1 cellular context compared by ENCODE assay signal in the genomic region with DNA sequence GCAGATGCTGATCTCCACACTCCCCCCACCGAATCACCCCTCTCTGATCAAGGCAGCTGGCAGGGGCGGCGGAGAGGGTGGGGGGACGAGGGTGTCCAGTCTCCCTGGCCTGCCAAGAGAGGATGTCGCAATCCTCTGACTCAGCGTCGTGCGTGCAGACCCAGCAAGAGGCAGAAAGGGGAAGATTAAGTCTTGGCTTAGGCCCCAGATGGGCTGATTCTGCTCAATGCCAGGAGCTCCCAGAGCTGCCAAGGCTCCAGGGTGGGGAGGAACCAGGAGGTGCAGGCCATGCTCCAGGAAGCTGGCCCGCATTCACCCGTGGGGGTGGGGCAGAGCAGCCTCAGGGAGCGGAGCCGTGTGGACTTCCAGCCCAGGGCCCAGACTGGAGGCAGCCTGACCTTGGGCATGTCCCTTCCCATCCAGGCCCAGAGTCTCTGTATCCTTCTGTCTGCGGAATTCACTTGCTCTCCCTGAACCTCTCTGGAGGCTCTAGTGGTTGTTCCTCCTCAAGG.
A peak's percentile ranks its signal among the peaks of the same experiment; 100 is the strongest.
TF ChIP-seq lines count a peak whose summit lies in the region.

No MANE protein-coding gene starts in this region.

TF ChIP-seq in K562, 482 proteins besides CTCF, POLR2A, EP300 and RAD21 (continued from another document and continues in another):
- TF ChIP-seq, protein P1, sequence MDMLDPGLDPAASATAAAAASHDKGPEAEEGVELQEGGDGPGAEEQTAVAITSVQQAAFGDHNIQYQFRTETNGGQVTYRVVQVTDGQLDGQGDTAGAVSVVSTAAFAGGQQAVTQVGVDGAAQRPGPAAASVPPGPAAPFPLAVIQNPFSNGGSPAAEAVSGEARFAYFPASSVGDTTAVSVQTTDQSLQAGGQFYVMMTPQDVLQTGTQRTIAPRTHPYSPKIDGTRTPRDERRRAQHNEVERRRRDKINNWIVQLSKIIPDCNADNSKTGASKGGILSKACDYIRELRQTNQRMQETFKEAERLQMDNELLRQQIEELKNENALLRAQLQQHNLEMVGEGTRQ (CRISPR knock-in tag; IDR thresholded peaks at IDR 0.05): no peak
- TF ChIP-seq NCOA4 (IDR thresholded peaks at IDR 0.05; ENCODE audit: partially characterized antibody) (no peak), POLR2B (IDR thresholded peaks at IDR 0.05; ENCODE audit: low read depth, partially characterized antibody) (no peak), MAFK (IDR thresholded peaks at IDR 0.05; ENCODE audit: low read length) (peak; percentile 63), EWSR1 (IDR thresholded peaks at IDR 0.05; ENCODE audit: borderline replicate concordance, low read depth, partially characterized antibody) (no peak), NFRKB (IDR thresholded peaks at IDR 0.05; ENCODE audit: low read depth) (no peak; the same call in 1 of the 2 replicates), TAF1 (IDR thresholded peaks at IDR 0.05; ENCODE audit: control insufficient read depth, extremely low read depth, insufficient read depth, low read length, severe bottlenecking) (peak; percentile 18), ZNF146 (CRISPR knock-in tag; IDR thresholded peaks at IDR 0.05; ENCODE audit: unreplicated experiment) (no peak), LEF1 (IDR thresholded peaks at IDR 0.05) (no peak), ERF (CRISPR knock-in tag; IDR thresholded peaks at IDR 0.05) (0 out of 2 replicates have a peak, but pooled peaks have one; percentile 21), HDAC1 (IDR thresholded peaks at IDR 0.05) (peak in 1 of 2 experiments; percentile 66; a peak in 2 of 4 replicates), ESRRA (IDR thresholded peaks at IDR 0.05; ENCODE audit: borderline replicate concordance, low read depth) (peak; percentile 89; the same call in 1 of the 2 replicates), ZBTB7A (IDR thresholded peaks at IDR 0.05; ENCODE audit: borderline replicate concordance, control insufficient read depth, low read depth, low read length) (peak; percentile 80; the same call in 1 of the 2 replicates), CCNT2 (IDR thresholded peaks at IDR 0.05; ENCODE audit: borderline replicate concordance, extremely low read depth, insufficient read length, low read depth, low read length) (peak; percentile 24), RCOR1 (IDR thresholded peaks at IDR 0.05; ENCODE audit: borderline replicate concordance in 1 of 2, low read depth in 2 of 2, low read length in 2 of 2) (peak in 1 of 2 experiments; percentile 47; a peak in 1 of 4 replicates), FOXJ2 (tag; IDR thresholded peaks at IDR 0.05) (0 out of 2 replicates have a peak, but pooled peaks have one; percentile 17), TEAD4 (IDR thresholded peaks at IDR 0.05; ENCODE audit: low read length) (0 out of 2 replicates have a peak, but pooled peaks have one; percentile 11), TEAD4 (CRISPR knock-in tag; IDR thresholded peaks at IDR 0.05; ENCODE audit: borderline replicate concordance) (no peak), ZNF766 (CRISPR knock-in tag; conservative IDR thresholded peaks at IDR 0.05) (peak; percentile 77; the same call in 1 of the 2 replicates), HNRNPL (IDR thresholded peaks at IDR 0.05; ENCODE audit: low read depth, low read length) (0 out of 2 replicates have a peak, but pooled peaks have one; percentile 50), CREM (IDR thresholded peaks at IDR 0.05; ENCODE audit: low read depth) (peak; percentile 81), ZFX (CRISPR knock-in tag; IDR thresholded peaks at IDR 0.05) (peak; percentile 64), SMARCC2 (IDR thresholded peaks at IDR 0.05; ENCODE audit: low read depth) (peak; percentile 61; the same call in 1 of the 2 replicates), NCOR1 (IDR thresholded peaks at IDR 0.05) (0 out of 2 replicates have a peak, but pooled peaks have one; percentile 31), ZNF23 (CRISPR knock-in tag; IDR thresholded peaks at IDR 0.05) (no peak), COPS2 (conservative IDR thresholded peaks at IDR 0.05) (no peak), BHLHE40 (IDR thresholded peaks at IDR 0.05; ENCODE audit: low read length) (peak; percentile 84), NR4A1 (CRISPR knock-in tag; IDR thresholded peaks at IDR 0.05) (no peak), NR4A1 (tag; IDR thresholded peaks at IDR 0.05) (peak; percentile 79), MTA3 (IDR thresholded peaks at IDR 0.05; ENCODE audit: borderline replicate concordance) (peak; percentile 83; the same call in 1 of the 2 replicates)
- TF ChIP-seq, protein P2, sequence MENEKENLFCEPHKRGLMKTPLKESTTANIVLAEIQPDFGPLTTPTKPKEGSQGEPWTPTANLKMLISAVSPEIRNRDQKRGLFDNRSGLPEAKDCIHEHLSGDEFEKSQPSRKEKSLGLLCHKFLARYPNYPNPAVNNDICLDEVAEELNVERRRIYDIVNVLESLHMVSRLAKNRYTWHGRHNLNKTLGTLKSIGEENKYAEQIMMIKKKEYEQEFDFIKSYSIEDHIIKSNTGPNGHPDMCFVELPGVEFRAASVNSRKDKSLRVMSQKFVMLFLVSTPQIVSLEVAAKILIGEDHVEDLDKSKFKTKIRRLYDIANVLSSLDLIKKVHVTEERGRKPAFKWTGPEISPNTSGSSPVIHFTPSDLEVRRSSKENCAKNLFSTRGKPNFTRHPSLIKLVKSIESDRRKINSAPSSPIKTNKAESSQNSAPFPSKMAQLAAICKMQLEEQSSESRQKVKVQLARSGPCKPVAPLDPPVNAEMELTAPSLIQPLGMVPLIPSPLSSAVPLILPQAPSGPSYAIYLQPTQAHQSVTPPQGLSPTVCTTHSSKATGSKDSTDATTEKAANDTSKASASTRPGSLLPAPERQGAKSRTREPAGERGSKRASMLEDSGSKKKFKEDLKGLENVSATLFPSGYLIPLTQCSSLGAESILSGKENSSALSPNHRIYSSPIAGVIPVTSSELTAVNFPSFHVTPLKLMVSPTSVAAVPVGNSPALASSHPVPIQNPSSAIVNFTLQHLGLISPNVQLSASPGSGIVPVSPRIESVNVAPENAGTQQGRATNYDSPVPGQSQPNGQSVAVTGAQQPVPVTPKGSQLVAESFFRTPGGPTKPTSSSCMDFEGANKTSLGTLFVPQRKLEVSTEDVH (IDR thresholded peaks at IDR 0.05; ENCODE audit: low read depth, partially characterized antibody): no peak
- TF ChIP-seq, protein P3, sequence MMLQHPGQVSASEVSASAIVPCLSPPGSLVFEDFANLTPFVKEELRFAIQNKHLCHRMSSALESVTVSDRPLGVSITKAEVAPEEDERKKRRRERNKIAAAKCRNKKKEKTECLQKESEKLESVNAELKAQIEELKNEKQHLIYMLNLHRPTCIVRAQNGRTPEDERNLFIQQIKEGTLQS (IDR thresholded peaks at IDR 0.05): peak; percentile 94
- TF ChIP-seq, protein P3 (CRISPR knock-in tag; conservative IDR thresholded peaks at IDR 0.05): no peak
- TF ChIP-seq, protein P4, sequence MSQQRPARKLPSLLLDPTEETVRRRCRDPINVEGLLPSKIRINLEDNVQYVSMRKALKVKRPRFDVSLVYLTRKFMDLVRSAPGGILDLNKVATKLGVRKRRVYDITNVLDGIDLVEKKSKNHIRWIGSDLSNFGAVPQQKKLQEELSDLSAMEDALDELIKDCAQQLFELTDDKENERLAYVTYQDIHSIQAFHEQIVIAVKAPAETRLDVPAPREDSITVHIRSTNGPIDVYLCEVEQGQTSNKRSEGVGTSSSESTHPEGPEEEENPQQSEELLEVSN (IDR thresholded peaks at IDR 0.05; ENCODE audit: borderline replicate concordance in 1 of 2, extremely low read depth in 1 of 2, insufficient read depth in 1 of 2, insufficient read length in 1 of 2, low read depth in 1 of 2, low read length in 1 of 2, poor library complexity in 1 of 2, severe bottlenecking in 1 of 2): peak in 1 of 2 experiments; percentile 31
- TF ChIP-seq, protein P5, sequence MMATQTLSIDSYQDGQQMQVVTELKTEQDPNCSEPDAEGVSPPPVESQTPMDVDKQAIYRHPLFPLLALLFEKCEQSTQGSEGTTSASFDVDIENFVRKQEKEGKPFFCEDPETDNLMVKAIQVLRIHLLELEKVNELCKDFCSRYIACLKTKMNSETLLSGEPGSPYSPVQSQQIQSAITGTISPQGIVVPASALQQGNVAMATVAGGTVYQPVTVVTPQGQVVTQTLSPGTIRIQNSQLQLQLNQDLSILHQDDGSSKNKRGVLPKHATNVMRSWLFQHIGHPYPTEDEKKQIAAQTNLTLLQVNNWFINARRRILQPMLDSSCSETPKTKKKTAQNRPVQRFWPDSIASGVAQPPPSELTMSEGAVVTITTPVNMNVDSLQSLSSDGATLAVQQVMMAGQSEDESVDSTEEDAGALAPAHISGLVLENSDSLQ (IDR thresholded peaks at IDR 0.05): no peak
- TF ChIP-seq, protein P6, sequence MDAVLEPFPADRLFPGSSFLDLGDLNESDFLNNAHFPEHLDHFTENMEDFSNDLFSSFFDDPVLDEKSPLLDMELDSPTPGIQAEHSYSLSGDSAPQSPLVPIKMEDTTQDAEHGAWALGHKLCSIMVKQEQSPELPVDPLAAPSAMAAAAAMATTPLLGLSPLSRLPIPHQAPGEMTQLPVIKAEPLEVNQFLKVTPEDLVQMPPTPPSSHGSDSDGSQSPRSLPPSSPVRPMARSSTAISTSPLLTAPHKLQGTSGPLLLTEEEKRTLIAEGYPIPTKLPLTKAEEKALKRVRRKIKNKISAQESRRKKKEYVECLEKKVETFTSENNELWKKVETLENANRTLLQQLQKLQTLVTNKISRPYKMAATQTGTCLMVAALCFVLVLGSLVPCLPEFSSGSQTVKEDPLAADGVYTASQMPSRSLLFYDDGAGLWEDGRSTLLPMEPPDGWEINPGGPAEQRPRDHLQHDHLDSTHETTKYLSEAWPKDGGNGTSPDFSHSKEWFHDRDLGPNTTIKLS (IDR thresholded peaks at IDR 0.05; ENCODE audit: borderline replicate concordance, low read depth): no peak
- TF ChIP-seq, protein P7, sequence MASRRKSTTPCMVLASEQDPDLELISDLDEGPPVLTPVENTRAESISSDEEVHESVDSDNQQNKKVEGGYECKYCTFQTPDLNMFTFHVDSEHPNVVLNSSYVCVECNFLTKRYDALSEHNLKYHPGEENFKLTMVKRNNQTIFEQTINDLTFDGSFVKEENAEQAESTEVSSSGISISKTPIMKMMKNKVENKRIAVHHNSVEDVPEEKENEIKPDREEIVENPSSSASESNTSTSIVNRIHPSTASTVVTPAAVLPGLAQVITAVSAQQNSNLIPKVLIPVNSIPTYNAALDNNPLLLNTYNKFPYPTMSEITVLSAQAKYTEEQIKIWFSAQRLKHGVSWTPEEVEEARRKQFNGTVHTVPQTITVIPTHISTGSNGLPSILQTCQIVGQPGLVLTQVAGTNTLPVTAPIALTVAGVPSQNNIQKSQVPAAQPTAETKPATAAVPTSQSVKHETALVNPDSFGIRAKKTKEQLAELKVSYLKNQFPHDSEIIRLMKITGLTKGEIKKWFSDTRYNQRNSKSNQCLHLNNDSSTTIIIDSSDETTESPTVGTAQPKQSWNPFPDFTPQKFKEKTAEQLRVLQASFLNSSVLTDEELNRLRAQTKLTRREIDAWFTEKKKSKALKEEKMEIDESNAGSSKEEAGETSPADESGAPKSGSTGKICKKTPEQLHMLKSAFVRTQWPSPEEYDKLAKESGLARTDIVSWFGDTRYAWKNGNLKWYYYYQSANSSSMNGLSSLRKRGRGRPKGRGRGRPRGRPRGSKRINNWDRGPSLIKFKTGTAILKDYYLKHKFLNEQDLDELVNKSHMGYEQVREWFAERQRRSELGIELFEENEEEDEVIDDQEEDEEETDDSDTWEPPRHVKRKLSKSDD (conservative IDR thresholded peaks at IDR 0.05; ENCODE audit: low read length): no peak
- TF ChIP-seq, protein P8, sequence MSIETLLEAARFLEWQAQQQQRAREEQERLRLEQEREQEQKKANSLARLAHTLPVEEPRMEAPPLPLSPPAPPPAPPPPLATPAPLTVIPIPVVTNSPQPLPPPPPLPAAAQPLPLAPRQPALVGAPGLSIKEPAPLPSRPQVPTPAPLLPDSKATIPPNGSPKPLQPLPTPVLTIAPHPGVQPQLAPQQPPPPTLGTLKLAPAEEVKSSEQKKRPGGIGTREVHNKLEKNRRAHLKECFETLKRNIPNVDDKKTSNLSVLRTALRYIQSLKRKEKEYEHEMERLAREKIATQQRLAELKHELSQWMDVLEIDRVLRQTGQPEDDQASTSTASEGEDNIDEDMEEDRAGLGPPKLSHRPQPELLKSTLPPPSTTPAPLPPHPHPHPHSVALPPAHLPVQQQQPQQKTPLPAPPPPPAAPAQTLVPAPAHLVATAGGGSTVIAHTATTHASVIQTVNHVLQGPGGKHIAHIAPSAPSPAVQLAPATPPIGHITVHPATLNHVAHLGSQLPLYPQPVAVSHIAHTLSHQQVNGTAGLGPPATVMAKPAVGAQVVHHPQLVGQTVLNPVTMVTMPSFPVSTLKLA (conservative IDR thresholded peaks at IDR 0.05): peak in 1 of 2 experiments; percentile 30; a peak in 1 of 4 replicates
- TF ChIP-seq, protein P9, sequence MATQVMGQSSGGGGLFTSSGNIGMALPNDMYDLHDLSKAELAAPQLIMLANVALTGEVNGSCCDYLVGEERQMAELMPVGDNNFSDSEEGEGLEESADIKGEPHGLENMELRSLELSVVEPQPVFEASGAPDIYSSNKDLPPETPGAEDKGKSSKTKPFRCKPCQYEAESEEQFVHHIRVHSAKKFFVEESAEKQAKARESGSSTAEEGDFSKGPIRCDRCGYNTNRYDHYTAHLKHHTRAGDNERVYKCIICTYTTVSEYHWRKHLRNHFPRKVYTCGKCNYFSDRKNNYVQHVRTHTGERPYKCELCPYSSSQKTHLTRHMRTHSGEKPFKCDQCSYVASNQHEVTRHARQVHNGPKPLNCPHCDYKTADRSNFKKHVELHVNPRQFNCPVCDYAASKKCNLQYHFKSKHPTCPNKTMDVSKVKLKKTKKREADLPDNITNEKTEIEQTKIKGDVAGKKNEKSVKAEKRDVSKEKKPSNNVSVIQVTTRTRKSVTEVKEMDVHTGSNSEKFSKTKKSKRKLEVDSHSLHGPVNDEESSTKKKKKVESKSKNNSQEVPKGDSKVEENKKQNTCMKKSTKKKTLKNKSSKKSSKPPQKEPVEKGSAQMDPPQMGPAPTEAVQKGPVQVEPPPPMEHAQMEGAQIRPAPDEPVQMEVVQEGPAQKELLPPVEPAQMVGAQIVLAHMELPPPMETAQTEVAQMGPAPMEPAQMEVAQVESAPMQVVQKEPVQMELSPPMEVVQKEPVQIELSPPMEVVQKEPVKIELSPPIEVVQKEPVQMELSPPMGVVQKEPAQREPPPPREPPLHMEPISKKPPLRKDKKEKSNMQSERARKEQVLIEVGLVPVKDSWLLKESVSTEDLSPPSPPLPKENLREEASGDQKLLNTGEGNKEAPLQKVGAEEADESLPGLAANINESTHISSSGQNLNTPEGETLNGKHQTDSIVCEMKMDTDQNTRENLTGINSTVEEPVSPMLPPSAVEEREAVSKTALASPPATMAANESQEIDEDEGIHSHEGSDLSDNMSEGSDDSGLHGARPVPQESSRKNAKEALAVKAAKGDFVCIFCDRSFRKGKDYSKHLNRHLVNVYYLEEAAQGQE (CRISPR knock-in tag; IDR thresholded peaks at IDR 0.05; ENCODE audit: low read depth): peak; percentile 67; the same call in 1 of the 2 replicates
